ENCODE assay signal across 31 cellular contexts in the genomic region with DNA sequence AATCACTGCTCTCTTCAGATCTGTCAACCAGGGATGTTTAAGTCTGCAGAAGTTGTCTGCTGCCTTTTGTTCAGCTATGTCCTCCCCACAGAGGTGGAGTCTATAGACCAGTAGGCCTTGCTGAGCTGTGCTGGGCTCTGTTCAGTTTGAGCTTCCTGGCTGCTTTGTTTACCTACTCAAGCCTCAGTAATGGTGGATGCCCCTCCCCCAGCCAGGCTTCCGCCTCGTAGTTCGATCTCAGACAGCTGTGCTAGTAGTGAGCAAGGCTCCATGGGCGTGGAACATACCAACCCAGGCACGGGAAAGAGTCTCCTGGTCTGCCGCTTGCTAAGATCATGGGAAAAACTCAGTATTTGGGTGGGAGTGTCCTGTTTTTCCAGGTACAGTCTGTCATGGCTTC. TPM values are rescaled to one million over a fixed set of nuclear protein-coding genes. Genes with fewer than 3 reads are reported as not detected.
"Had no signal": no experiment of that assay in that cellular context is flagged by ENCODE, and none has a peak within 500 bp of the region (broad histone marks: within the 10 kb centered on the region; RNA-seq: fewer than 3 reads in every experiment).

No MANE protein-coding gene starts in this region.

- H3K4me1 ChIP-seq: esophagus squamous epithelium, gastroesophageal sphincter had no signal

- H3K4me3 ChIP-seq: esophagus squamous epithelium, gastroesophageal sphincter had no signal

- FAIRE-seq: astrocyte, bronchial epithelial cell, colon, endometrium, endothelial cell of umbilical vein had no signal

- H3K36me3 ChIP-seq: brain microvascular endothelial cell, esophagus squamous epithelium, gastroesophageal sphincter had no signal

- H3K27ac ChIP-seq: brain microvascular endothelial cell, epithelial cell of prostate, esophagus squamous epithelium, gastroesophageal sphincter had no signal

- DNase-seq: activated CD4-positive, alpha-beta T cell treated with anti-CD3 and anti-CD28 coated beads for 36 hours; activated CD4-positive, alpha-beta T cell treated with anti-CD3 and anti-CD28 coated beads, Interleukin-2, amount 10 ng/mL, durations not matched to agents 7 days and 5 days; activated CD4-positive, alpha-beta T cell treated with anti-CD3 and anti-CD28 coated beads, Interleukin-2, amount 50 U/mL, for 48 hours; activated CD4-positive, CD25-positive, alpha-beta regulatory T cell; activated CD4-positive, CD25-positive, alpha-beta regulatory T cell treated with anti-CD3 and anti-CD28 coated beads, Interleukin-2, amount 50 U/mL, for 72 hours; activated CD8-positive, alpha-beta memory T cell treated with anti-CD3 and anti-CD28 coated beads for 24 hours; activated CD8-positive, alpha-beta T cell treated with anti-CD3 and anti-CD28 coated beads for 36 hours; activated effector memory CD4-positive, alpha-beta T cell treated with Interleukin-2 at 50 U/mL for 16 hours; activated gamma-delta T cell treated with Interleukin-2 at 50 U/mL for 16 hours; activated naive CD4-positive, alpha-beta T cell treated with anti-CD3 and anti-CD28 coated beads, Interleukin-2, amount 50 U/mL, for 16 hours; activated naive CD4-positive, alpha-beta T cell treated with Interleukin-2 at 50 U/mL for 16 hours; activated T-cell treated with anti-CD3 and anti-CD28 coated beads, Interleukin-2, amount 50 U/mL, for 4 hours; amniotic stem cell; anterior cingulate cortex; brain microvascular endothelial cell; cortex of kidney; dermis blood vessel endothelial cell; effector CD4-positive, alpha-beta T cell; esophagus squamous epithelium; foreskin melanocyte; T-helper 2 cell had no signal

- H3K27me3 ChIP-seq: brain microvascular endothelial cell, esophagus squamous epithelium, gastroesophageal sphincter had no signal

- ATAC-seq: activated CD4-positive, alpha-beta T cell treated with anti-CD3 and anti-CD28 coated beads for 36 hours; activated CD8-positive, alpha-beta T cell treated with anti-CD3 and anti-CD28 coated beads for 36 hours; activated T-cell treated with anti-CD3 and anti-CD28 coated beads, Interleukin-2, amount 50 U/mL, for 4 hours; activated T-helper 17 cell treated with anti-CD3 and anti-CD28 coated beads, Interleukin-2, amount 50 U/mL, for 72 hours; gastroesophageal sphincter had no signal

RNA-seq across cellular contexts. Expression of gene CASP12, which starts 27.6 kb away (rescaled TPM):
- total RNA-seq: activated CD4-positive, alpha-beta T cell treated with anti-CD3 and anti-CD28 coated beads for 36 hours; activated CD4-positive, alpha-beta T cell treated with anti-CD3 and anti-CD28 coated beads, Interleukin-2, amount 10 ng/mL, durations not matched to agents 7 days and 5 days; activated CD8-positive, alpha-beta T cell treated with anti-CD3 and anti-CD28 coated beads for 36 hours; activated T-helper 17 cell treated with anti-CD3 and anti-CD28 coated beads, Interleukin-2, amount 50 U/mL, for 72 hours; astrocyte; bronchial epithelial cell; T-helper 1 cell treated with Interleukin-12 subunit alpha and Interleukin-12 subunit beta and Interleukin-4 antibody, amounts not matched to agents 30 ng/mL and 1 ng/mL, for 36 hours had no signal
- polyA plus RNA-seq: fibroblast of lung had no signal
